ENCODE assay signal across 9 cellular contexts in genomic region chr1:9413877-9414213, GRCh38.
DNase-seq lines count a peak whose midpoint lies in the region; ATAC-seq and TF ChIP-seq lines count a peak whose summit lies in the region.
"Had no signal": no experiment of that assay in that cellular context is flagged by ENCODE, and none has a peak within 500 bp of the region (broad histone marks: within the 10 kb centered on the region; RNA-seq: fewer than 3 reads in every experiment).

No MANE protein-coding gene starts in this region.

- no peaks in the 10 kb centered on the region for H4K20me1 ChIP-seq in SK-N-SH (ENCODE audit: insufficient read depth)
- H4K20me1 ChIP-seq in hepatocyte (ENCODE audit: insufficient read depth, poor library complexity, severe bottlenecking), result no peaks in the 10 kb centered on the region

- H2AFZ ChIP-seq in SK-N-SH (ENCODE audit: low read depth) (0 out of 2 replicates have a peak overlapping the region, but pooled peaks have one; percentile 35), hepatocyte (no peak overlapping the region)

- peaks cover 1 to 5% (median 4%) of the 10 kb centered on the region in 3 donors for H3K27me3 Mint-ChIP-seq in CD14-positive monocyte (ENCODE audit: low read depth in 3 of 3)

- H3F3A ChIP-seq in SK-N-SH (replicated peaks; ENCODE audit: insufficient read depth), result peaks cover 22% of the 10 kb centered on the region

- TF ChIP-seq CTCF in SK-N-SH (IDR thresholded peaks at IDR 0.05) (no peak), hepatocyte (IDR thresholded peaks at IDR 0.05; ENCODE audit: poor library complexity) (no peak), CD14-positive monocyte (IDR thresholded peaks at IDR 0.05) (no peak)

- H3K9ac ChIP-seq in SK-N-SH (peak overlapping the region; percentile 63; the same call in 1 of the 2 replicates), stomach smooth muscle (ENCODE audit: low read length in 2 of 2) (peak overlapping the region; percentile 10 to 22)

- TF ChIP-seq EP300 in SK-N-SH (IDR thresholded peaks at IDR 0.05; ENCODE audit: borderline replicate concordance in 1 of 2, low read depth in 1 of 2, low read length in 1 of 2), result no peak

- peak overlapping the region; percentile 68 for H3K4me2 ChIP-seq in SK-N-SH
- no peak overlapping the region for H3K4me2 ChIP-seq in hepatocyte

- peaks cover 3% of the 10 kb centered on the region for H3K4me1 Mint-ChIP-seq in CD14-positive monocyte

- ATAC-seq in GM21528 (IDR thresholded peaks at IDR 0.05; ENCODE audit: low FRiP score, unreplicated experiment) (peak; percentile 35), GM18511 (IDR thresholded peaks at IDR 0.05; ENCODE audit: unreplicated experiment) (no peak)

- no peaks in the 10 kb centered on the region for H3K36me3 ChIP-seq in SK-N-SH (replicated peaks in 1 of 2; ENCODE audit: control insufficient read depth in 1 of 2, insufficient read depth in 2 of 2, low read length in 1 of 2)
- no peaks in the 10 kb centered on the region for H3K36me3 ChIP-seq in hepatocyte (replicated peaks; ENCODE audit: insufficient read depth, low read depth)
- no peaks in the 10 kb centered on the region for H3K36me3 ChIP-seq in stomach smooth muscle (ENCODE audit: control insufficient read depth in 2 of 2, insufficient read depth in 2 of 2, low read length in 2 of 2)

- no peaks in the 10 kb centered on the region for H3K36me3 Mint-ChIP-seq in CD14-positive monocyte

- no peak overlapping the region for H3K4me3 Mint-ChIP-seq in CD14-positive monocyte

- CTCF ChIA-PET in SK-N-SH (lab: Yijun Ruan, JAX), result no interaction called here

- intact Hi-C loops in CD14-positive monocyte (cut with micrococcal nuclease), result no loop called here

- no peak for TF ChIP-seq RAD21 in SK-N-SH (IDR thresholded peaks at IDR 0.05; ENCODE audit: low read length)

- H3K4me3 ChIP-seq in SK-N-SH (ENCODE audit: low read depth in 2 of 2, low read length in 1 of 2) (no peak overlapping the region; a peak in 1 of 4 replicates), hepatocyte (no peak overlapping the region), stomach smooth muscle (ENCODE audit: low read length in 2 of 2) (peak overlapping the region in 1 of 2 donors; percentile 29)

- 75% methylated on average over 4 of the region's 4 CpGs for WGBS in SK-N-SH (ENCODE audit: low lambda C conversion rate)
- 80% methylated on average over 4 of the region's 4 CpGs for WGBS in hepatocyte (ENCODE audit: low lambda C conversion rate, missing lambda C conversion rate)

- H3K9me3 ChIP-seq in SK-N-SH, result no peaks in the 10 kb centered on the region
- H3K9me3 ChIP-seq in hepatocyte (ENCODE audit: low read depth), result no peaks in the 10 kb centered on the region
- H3K9me3 ChIP-seq in stomach smooth muscle (ENCODE audit: control insufficient read depth in 2 of 2, low read length in 2 of 2), result no peaks in the 10 kb centered on the region

- POLR2A ChIA-PET in SK-N-SH (lab: Yijun Ruan, JAX), result no interaction called here

- H3K27ac ChIP-seq in SK-N-SH (ENCODE audit: low read depth in 2 of 2, low read length in 1 of 2) (peak overlapping the region; percentile 47 to 98), hepatocyte (peak overlapping the region; percentile 81), stomach smooth muscle (ENCODE audit: low read length) (peak overlapping the region; percentile 86)
- H3K27ac ChIP-seq: HL-60 had no signal

- peaks cover 0 to 13% (median 2%) of the 10 kb centered on the region in 7 donors for H3K9me3 Mint-ChIP-seq in CD14-positive monocyte

- H3K27me3 ChIP-seq in SK-N-SH (ENCODE audit: insufficient read depth) (no peaks in the 10 kb centered on the region), hepatocyte (no peaks in the 10 kb centered on the region), stomach smooth muscle (ENCODE audit: control insufficient read depth in 1 of 2, insufficient read depth in 2 of 2, low read length in 2 of 2) (no peaks in the 10 kb centered on the region)

- DNase-seq in SK-N-SH (no peak), hepatocyte (ENCODE audit: low spot score) (no peak), CD14-positive monocyte (ENCODE audit: low spot score) (no peak)
- DNase-seq in stimulated activated CD4-positive, alpha-beta T cell treated with anti-CD3 and anti-CD28 coated beads, Interleukin-4, amount 100 ng/mL, for 4 hours, result no peak
- DNase-seq in effector CD4-positive, alpha-beta T cell, result no peak

- H3K27ac Mint-ChIP-seq in CD14-positive monocyte, result no peak overlapping the region

- H3K4me1 ChIP-seq in SK-N-SH (ENCODE audit: control insufficient read depth in 1 of 2, insufficient read depth in 2 of 2, low read depth in 1 of 2, low read length in 1 of 2) (peaks cover 0 to 6% of the 10 kb centered on the region in 2 experiments; a peak in 3 of 4 replicates), hepatocyte (ENCODE audit: insufficient read depth) (peaks cover 21% of the 10 kb centered on the region), stomach smooth muscle (ENCODE audit: control insufficient read depth, insufficient read depth, low read length) (peaks cover 19% of the 10 kb centered on the region)

- H3K79me2 ChIP-seq in SK-N-SH (ENCODE audit: insufficient read depth), result no peaks in the 10 kb centered on the region
- H3K79me2 ChIP-seq in hepatocyte, result no peaks in the 10 kb centered on the region

- H3K9me2 ChIP-seq in SK-N-SH (no peaks in the 10 kb centered on the region), hepatocyte (replicated peaks; ENCODE audit: insufficient read depth) (no peaks in the 10 kb centered on the region)

TF ChIP-seq in SK-N-SH, 30 proteins besides CTCF, POLR2A, EP300 and RAD21:
- TF ChIP-seq EZH2phosphoT487 (IDR thresholded peaks at IDR 0.05; ENCODE audit: borderline replicate concordance, low read depth), result no peak
- no peak for TF ChIP-seq USF2 (IDR thresholded peaks at IDR 0.05; ENCODE audit: borderline replicate concordance, low read depth, low read length)
- TF ChIP-seq CHD2 (IDR thresholded peaks at IDR 0.05; ENCODE audit: low read length, partially characterized antibody), result no peak
- TF ChIP-seq MAX (IDR thresholded peaks at IDR 0.05; ENCODE audit: low read depth), result no peak
- no peak for TF ChIP-seq NRF1 (IDR thresholded peaks at IDR 0.05; ENCODE audit: low read depth, low read length)
- no peak for TF ChIP-seq NFIC (IDR thresholded peaks at IDR 0.05; ENCODE audit: borderline replicate concordance)
- TF ChIP-seq MEF2A (IDR thresholded peaks at IDR 0.05; ENCODE audit: borderline replicate concordance, low read depth), result no peak
- no peak for TF ChIP-seq SMC3 (IDR thresholded peaks at IDR 0.05; ENCODE audit: low read depth, low read length)
- TF ChIP-seq POLR2AphosphoS5 (IDR thresholded peaks at IDR 0.05; ENCODE audit: low read depth, low read length), result no peak
